In the genomic region with DNA sequence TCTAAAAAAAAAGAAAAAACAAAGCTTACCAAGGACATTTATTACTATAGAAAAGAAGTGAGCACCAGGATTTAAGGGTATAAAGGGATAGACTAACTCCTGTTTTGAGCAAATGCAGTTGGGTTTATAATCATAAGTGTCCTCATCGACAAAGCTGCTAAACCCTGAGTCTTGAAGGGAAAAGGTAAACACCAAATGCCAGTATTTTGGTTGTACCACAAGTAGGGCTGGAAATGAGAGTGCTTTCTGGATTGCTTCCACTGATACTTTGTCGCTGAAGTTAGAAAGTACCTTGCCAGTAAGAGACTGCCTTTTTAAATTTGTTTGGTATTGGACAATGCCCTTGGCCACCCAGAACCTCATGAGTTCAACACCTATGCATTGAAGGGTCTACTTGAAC, we compare ENCODE assay signal across 24 cellular contexts.
"Had no signal": no experiment of that assay in that cellular context is flagged by ENCODE, and none has a peak within 500 bp of the region (broad histone marks: within the 10 kb centered on the region; RNA-seq: fewer than 3 reads in every experiment).

No MANE protein-coding gene starts in this region.

- H3K27ac ChIP-seq: lower lobe of right lung, parathyroid adenoma, right atrium auricular region, right lobe of liver, thyroid gland, uterus had no signal

- H3K4me1 ChIP-seq: parathyroid adenoma had no signal

- H3K27me3 ChIP-seq: right lobe of liver, thyroid gland, uterus had no signal

- H3K4me3 ChIP-seq: lower lobe of right lung, right atrium auricular region, right lobe of liver, smooth muscle cell, thyroid gland, uterus had no signal

- ATAC-seq: left cardiac atrium; left lobe of liver; naive thymus-derived CD8-positive, alpha-beta T cell; right lobe of liver; stimulated activated memory B cell treated with anti-CD40 and anti-IgM and Interleukin-4, amounts not matched to agents 10 μg/mL and 1 μg/mL and 100 μg/mL, for 72 hours; stimulated activated naive CD8-positive, alpha-beta T cell treated with anti-CD3 and anti-CD28 coated beads, Interleukin-15, amount 100 ng/mL, for 72 hours had no signal

- H3K36me3 ChIP-seq: lower lobe of right lung, right atrium auricular region, right lobe of liver, thyroid gland had no signal

- H3K9me3 ChIP-seq: lower lobe of right lung, right atrium auricular region, right lobe of liver, thyroid gland, uterus had no signal

- DNase-seq: hippocampal formation; kidney glomerular epithelial cell; left cardiac atrium; lower lobe of right lung; mammary epithelial cell; mesenchymal stem cell; naive thymus-derived CD8-positive, alpha-beta T cell; occipital lobe; right lobe of liver; stimulated activated CD4-positive, alpha-beta T cell treated with anti-CD3 and anti-CD28 coated beads, Interleukin-1b, Interleukin-23, amount 100 ng/mL, for 48 hours; stimulated activated CD4-positive, alpha-beta T cell treated with anti-CD3 and anti-CD28 coated beads, Interleukin-2, amount 100 ng/mL, for 48 hours; stimulated activated CD4-positive, alpha-beta T cell treated with anti-CD3 and anti-CD28 coated beads, Interleukin-4, amount 100 ng/mL, for 4 hours; stimulated activated CD8-positive, alpha-beta memory T cell treated with anti-CD3 and anti-CD28 coated beads, Interleukin-4, amount 100 ng/mL, for 48 hours; stimulated activated naive CD4-positive, alpha-beta T cell treated with Interleukin-2 at 50 U/mL for 16 hours; stimulated activated naive CD8-positive, alpha-beta T cell treated with anti-CD3 and anti-CD28 coated beads, Interleukin-15, amount 100 ng/mL, for 72 hours; substantia nigra; trophoblast cell; uterus had no signal
